In genomic region chr19:35279374-35279773, GRCh38 we compare ENCODE assay signal across 21 cellular contexts. TPM values are rescaled to one million over a fixed set of nuclear protein-coding genes. Genes with fewer than 3 reads are reported as not detected.
"Had no signal": no experiment of that assay in that cellular context is flagged by ENCODE, and none has a peak within 500 bp of the region (broad histone marks: within the 10 kb centered on the region; RNA-seq: fewer than 3 reads in every experiment).

No MANE protein-coding gene starts in this region.

- DNase-seq: activated CD4-positive, alpha-beta T cell treated with anti-CD3 and anti-CD28 coated beads, Interleukin-2, amount 10 ng/mL, durations not matched to agents 24 days and 14 days; activated CD8-positive, alpha-beta memory T cell treated with anti-CD3 and anti-CD28 coated beads, Interleukin-2, amount 50 U/mL, for 4 hours; activated effector memory CD4-positive, alpha-beta T cell treated with Interleukin-2 at 50 U/mL for 16 hours; activated naive CD4-positive, alpha-beta T cell treated with anti-CD3 and anti-CD28 coated beads, Interleukin-2, amount 10 ng/mL, durations not matched to agents 7 days and 5 days; activated naive CD8-positive, alpha-beta T cell treated with anti-CD3 and anti-CD28 coated beads, Interleukin-2, amount 50 U/mL, for 24 hours; activated T-cell treated with anti-CD3 and anti-CD28 coated beads, Interleukin-2, amount 50 U/mL, for 48 hours; aorta; effector memory CD4-positive, alpha-beta T cell; esophagus squamous epithelium; immature natural killer cell; kidney glomerular epithelial cell; left ventricle myocardium superior; naive thymus-derived CD8-positive, alpha-beta T cell; stimulated activated CD4-positive, alpha-beta T cell treated with anti-CD3 and anti-CD28 coated beads, Interleukin-4, amount 100 ng/mL, for 4 hours had no signal

- H3K9me3 ChIP-seq: esophagus squamous epithelium, neutrophil, testis had no signal

- H3K4me1 ChIP-seq: parathyroid adenoma had no signal

- H3K79me2 ChIP-seq: parathyroid adenoma had no signal

- H3K9ac ChIP-seq: parathyroid adenoma had no signal

- H2AFZ ChIP-seq: parathyroid adenoma had no signal

- H3K4me3 ChIP-seq: esophagus squamous epithelium, smooth muscle cell, testis had no signal

- H3K27me3 ChIP-seq: testis had no signal

- ATAC-seq: activated naive CD8-positive, alpha-beta T cell treated with anti-CD3 and anti-CD28 coated beads, Interleukin-2, amount 50 U/mL, for 24 hours; left ventricle myocardium superior; stimulated activated memory B cell treated with anti-CD40 and anti-IgM and Interleukin-4, amounts not matched to agents 10 μg/mL and 1 μg/mL and 100 μg/mL, for 72 hours had no signal

- H3K27ac ChIP-seq: esophagus squamous epithelium, neutrophil, parathyroid adenoma had no signal

- H3K4me2 ChIP-seq: smooth muscle cell had no signal

RNA-seq across cellular contexts. Expression of gene HAMP, which starts 3.0 kb away (rescaled TPM):
- total RNA-seq: cerebellum, esophagus squamous epithelium, left ventricle myocardium superior, mesenteric fat pad, smooth muscle cell, testis had no signal
- polyA plus RNA-seq: aorta, smooth muscle cell had no signal

RNA-seq across cellular contexts. Expression of gene MAG, which starts 12.6 kb away (rescaled TPM):
- total RNA-seq: activated CD4-positive, alpha-beta T cell treated with anti-CD3 and anti-CD28 coated beads, Interleukin-2, amount 10 ng/mL, durations not matched to agents 24 days and 14 days; left ventricle myocardium superior; mesenteric fat pad; naive thymus-derived CD8-positive, alpha-beta T cell; smooth muscle cell had no signal
- polyA plus RNA-seq: aorta, immature natural killer cell, smooth muscle cell had no signal

RNA-seq across cellular contexts. Expression of gene CD22, which starts 49.6 kb away (rescaled TPM):
- total RNA-seq: cerebellum, smooth muscle cell had no signal
- polyA plus RNA-seq: smooth muscle cell had no signal
